In the genomic region with DNA sequence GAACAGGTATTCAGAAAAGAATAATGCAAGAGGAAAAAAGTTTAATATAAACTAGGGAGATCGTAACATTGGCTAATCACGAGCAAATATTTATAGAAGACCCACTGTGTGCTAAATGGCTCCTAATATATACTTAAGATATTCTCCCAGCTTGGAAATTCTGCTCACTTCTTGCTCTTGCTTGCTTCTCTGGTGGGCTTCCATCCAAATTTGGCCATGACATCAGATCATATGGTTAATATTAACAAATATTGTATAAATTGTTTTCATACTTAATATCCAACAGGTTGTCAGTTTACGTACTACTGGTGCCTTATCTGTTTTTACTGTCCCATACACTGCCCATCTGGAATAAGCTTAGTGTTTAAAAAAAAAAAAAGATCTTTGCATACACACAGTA, we compare ENCODE assay signal across 9 cellular contexts. TPM values are rescaled to one million over a fixed set of nuclear protein-coding genes. Genes with fewer than 3 reads are reported as not detected.
DNase-seq lines count a peak whose midpoint lies in the region; ATAC-seq and TF ChIP-seq lines count a peak whose summit lies in the region.
"Had no signal": no experiment of that assay in that cellular context is flagged by ENCODE, and none has a peak within 500 bp of the region (broad histone marks: within the 10 kb centered on the region; RNA-seq: fewer than 3 reads in every experiment).

No MANE protein-coding gene starts in this region.

- WGBS in ectodermal cell, 2 experiments: 20 to 23% methylated on average over 1 to 2 of the region's 3 CpGs

- DNase-seq in NAMALWA (ENCODE audit: low spot score): peak; percentile 28
- no peak for DNase-seq in neural crest cell (ENCODE audit: low read depth, low spot score)
- no peak for DNase-seq in COLO829 (ENCODE audit: low spot score)
- no peak for DNase-seq in medulla oblongata (ENCODE audit: extremely low spot score)

- TF ChIP-seq CTCF in C4-2B (conservative IDR thresholded peaks at IDR 0.05) (no peak), neural crest cell (conservative IDR thresholded peaks at IDR 0.05) (no peak)

- peaks cover 17% of the 10 kb centered on the region for H3K36me3 Mint-ChIP-seq in neural crest cell (ENCODE audit: low read depth)

- H3K36me3 ChIP-seq in ectodermal cell (ENCODE audit: control insufficient read depth, insufficient read depth, low read length): no peaks in the 10 kb centered on the region

- H3K27me3 ChIP-seq in ectodermal cell (ENCODE audit: control insufficient read depth, insufficient read depth, low read length, poor library complexity, severe bottlenecking): no peaks in the 10 kb centered on the region

- peaks cover 48% of the 10 kb centered on the region for H3K4me1 Mint-ChIP-seq in neural crest cell

- peaks cover 13% of the 10 kb centered on the region for H3K27me3 Mint-ChIP-seq in neural crest cell (ENCODE audit: low read depth)

- H3K9me3 Mint-ChIP-seq in neural crest cell: no peaks in the 10 kb centered on the region

- H3K27ac Mint-ChIP-seq in neural crest cell (ENCODE audit: unreplicated experiment): peak overlapping the region; percentile 96

- peak overlapping the region; percentile 96 for H3K4me3 Mint-ChIP-seq in neural crest cell

- peaks cover 6% of the 10 kb centered on the region for H3K4me1 ChIP-seq in ectodermal cell (ENCODE audit: control insufficient read depth, insufficient read depth, low read length)

- no peaks in the 10 kb centered on the region for H3K9me3 ChIP-seq in ectodermal cell (ENCODE audit: control insufficient read depth, low read length)

- ATAC-seq in HG03521 (IDR thresholded peaks at IDR 0.05; ENCODE audit: unreplicated experiment) (no peak), HG02642 (IDR thresholded peaks at IDR 0.05; ENCODE audit: poor library complexity, unreplicated experiment) (no peak)
- ATAC-seq: activated CD4-positive, CD25-positive, alpha-beta regulatory T cell treated with anti-CD3 and anti-CD28 coated beads, Interleukin-2, amount 50 U/mL, for 24 hours had no signal

- H3K4me3 ChIP-seq in ectodermal cell (ENCODE audit: insufficient read depth, low read depth, low read length): peak overlapping the region; percentile 73

- H3K27ac ChIP-seq in C4-2B (peak overlapping the region; percentile 95; the same call in 1 of the 2 replicates), ectodermal cell (ENCODE audit: insufficient read depth, low read depth, low read length, poor library complexity, severe bottlenecking) (no peak overlapping the region)

RNA-seq across cellular contexts. Expression of a gene that starts 1.1 kb away (rescaled TPM):
- polyA plus RNA-seq in ectodermal cell (2013, experiment 1 of 4): 33.5 TPM
- polyA plus RNA-seq in ectodermal cell (2013, experiment 2 of 4): 34.4 TPM
- polyA plus RNA-seq in ectodermal cell (2013, experiment 3 of 4): 24.6 TPM
- 25.6 TPM for polyA plus RNA-seq in ectodermal cell (2013, experiment 4 of 4)
- 24.0 and 25.7 TPM in 2 replicates for total RNA-seq in neural crest cell

RNA-seq across cellular contexts. Expression of a gene that starts 27.7 kb away (rescaled TPM):
- polyA plus RNA-seq in ectodermal cell (2013, experiment 1 of 4): 840 TPM
- 885 TPM for polyA plus RNA-seq in ectodermal cell (2013, experiment 2 of 4)
- 479 TPM for polyA plus RNA-seq in ectodermal cell (2013, experiment 3 of 4)
- 525 TPM for polyA plus RNA-seq in ectodermal cell (2013, experiment 4 of 4)
- total RNA-seq in neural crest cell: 695 and 719 TPM in 2 replicates
